ENCODE assay signal across 1 cellular context in genomic region chr7:93036149-93036640, GRCh38.
TF ChIP-seq lines count a peak whose summit lies in the region.

No MANE protein-coding gene starts in this region.

TF ChIP-seq in SK-N-SH, 30 proteins besides CTCF, POLR2A, EP300 and RAD21 (continued from another document):
- no peak for TF ChIP-seq USF2 (IDR thresholded peaks at IDR 0.05; ENCODE audit: borderline replicate concordance, low read depth, low read length)
- TF ChIP-seq MXI1 (IDR thresholded peaks at IDR 0.05; ENCODE audit: low read depth, low read length): no peak
